Comparison of ENCODE assay signal across 7 cellular contexts in genomic region chr16:58518083-58518979, GRCh38.
DNase-seq lines count a peak whose midpoint lies in the region; ATAC-seq lines count a peak whose summit lies in the region.

No MANE protein-coding gene starts in this region.

- H3K27me3 ChIP-seq in HAP-1 (ENCODE audit: low read depth), result no peaks in the 10 kb centered on the region

- DNase-seq in kidney tubule cell (ENCODE audit: low spot score), result peak; percentile 47
- no peak for DNase-seq in HAP-1 (ENCODE audit: low spot score in 2 of 2)
- no peak for DNase-seq in midbrain (lab: John Stamatoyannopoulos, UW)
- DNase-seq in NCI-H2171 treated with DMSO at 0.1 percent for 48 hours (lab: John Stamatoyannopoulos, UW), result no peak

- H3K4me3 ChIP-seq in HAP-1, result no peak overlapping the region

- no peaks in the 10 kb centered on the region for H3K9me3 ChIP-seq in HAP-1

- ATAC-seq in GM18861 (IDR thresholded peaks at IDR 0.05; ENCODE audit: unreplicated experiment) (peak; percentile 44), GM21576 (IDR thresholded peaks at IDR 0.05; ENCODE audit: unreplicated experiment) (peak; percentile 35), HG03439 (IDR thresholded peaks at IDR 0.05; ENCODE audit: unreplicated experiment) (peak; percentile 38)

- peaks cover 19% of the 10 kb centered on the region for H3K4me1 ChIP-seq in HAP-1

- in situ Hi-C loops in HAP-1 (cut with MboI; ENCODE audit: low sequenced_read_pairs), result no loop called here

- H3K36me3 ChIP-seq in HAP-1 (replicated peaks), result peaks cover 69% of the 10 kb centered on the region
